ENCODE assay signal across 1 cellular context in genomic region chr12:121766290-121767039, GRCh38.
TF ChIP-seq lines count a peak whose summit lies in the region.

No MANE protein-coding gene starts in this region.

TF ChIP-seq in H1, 55 proteins besides CTCF, POLR2A, EP300 and RAD21:
- TF ChIP-seq, protein P1, sequence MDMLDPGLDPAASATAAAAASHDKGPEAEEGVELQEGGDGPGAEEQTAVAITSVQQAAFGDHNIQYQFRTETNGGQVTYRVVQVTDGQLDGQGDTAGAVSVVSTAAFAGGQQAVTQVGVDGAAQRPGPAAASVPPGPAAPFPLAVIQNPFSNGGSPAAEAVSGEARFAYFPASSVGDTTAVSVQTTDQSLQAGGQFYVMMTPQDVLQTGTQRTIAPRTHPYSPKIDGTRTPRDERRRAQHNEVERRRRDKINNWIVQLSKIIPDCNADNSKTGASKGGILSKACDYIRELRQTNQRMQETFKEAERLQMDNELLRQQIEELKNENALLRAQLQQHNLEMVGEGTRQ (IDR thresholded peaks at IDR 0.05; ENCODE audit: low read length), result peak; percentile 60; the same call in 1 of the 2 replicates
- no peak for TF ChIP-seq RNF2 (IDR thresholded peaks at IDR 0.05; ENCODE audit: borderline replicate concordance, low read depth, low read length, missing control alignments, poor library complexity, severe bottlenecking)
